1 cellular context compared by ENCODE assay signal in the genomic region with DNA sequence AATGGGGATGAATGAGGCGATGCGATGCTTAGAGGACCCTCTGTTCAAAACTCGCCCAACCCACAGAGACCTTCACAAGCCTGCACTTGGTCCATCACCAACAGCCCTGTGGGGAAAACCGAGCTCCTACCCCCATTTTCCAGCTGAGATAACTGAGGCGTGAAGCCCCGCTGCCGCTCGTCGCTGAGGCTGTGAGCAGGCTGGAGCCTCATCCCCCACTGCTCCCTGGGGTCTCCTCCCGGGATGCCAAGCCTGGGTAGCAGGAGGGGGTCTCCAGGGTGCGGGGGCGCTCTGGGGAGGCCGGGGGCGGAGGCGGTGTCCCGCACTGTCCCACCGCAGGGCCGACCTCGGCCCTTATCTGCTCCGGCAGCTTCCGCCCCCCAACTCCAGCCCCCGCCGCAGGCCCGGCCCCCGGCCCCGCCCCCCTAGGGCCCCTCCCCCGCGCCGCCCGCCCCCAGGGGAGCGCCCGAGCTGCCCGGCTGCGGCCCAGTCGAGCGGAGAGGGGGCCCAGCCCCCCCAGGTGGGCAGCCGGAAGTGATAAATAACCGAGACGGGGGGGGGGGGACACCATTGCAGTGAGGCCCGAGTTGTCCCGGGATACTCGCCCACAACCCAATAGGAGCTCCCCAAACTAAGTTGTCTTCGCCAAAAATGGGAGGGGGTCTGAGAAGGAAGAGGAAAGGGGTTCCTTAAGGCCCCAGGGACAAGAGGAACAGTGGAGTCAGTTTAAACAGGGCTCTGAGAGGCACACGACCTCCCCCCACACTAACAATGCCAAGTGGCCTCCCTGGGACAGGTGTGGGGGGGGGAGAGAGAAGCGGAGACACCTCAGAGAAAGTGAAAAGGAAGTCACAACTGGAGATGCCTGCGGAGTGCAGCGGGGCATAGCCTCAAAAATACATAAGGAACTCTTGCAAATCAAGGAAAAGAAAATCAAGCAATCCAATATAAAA.
TF ChIP-seq lines count a peak whose summit lies in the region.

No MANE protein-coding gene starts in this region.

TF ChIP-seq in SK-N-SH, 30 proteins besides CTCF, POLR2A, EP300 and RAD21:
- TF ChIP-seq, protein P1, sequence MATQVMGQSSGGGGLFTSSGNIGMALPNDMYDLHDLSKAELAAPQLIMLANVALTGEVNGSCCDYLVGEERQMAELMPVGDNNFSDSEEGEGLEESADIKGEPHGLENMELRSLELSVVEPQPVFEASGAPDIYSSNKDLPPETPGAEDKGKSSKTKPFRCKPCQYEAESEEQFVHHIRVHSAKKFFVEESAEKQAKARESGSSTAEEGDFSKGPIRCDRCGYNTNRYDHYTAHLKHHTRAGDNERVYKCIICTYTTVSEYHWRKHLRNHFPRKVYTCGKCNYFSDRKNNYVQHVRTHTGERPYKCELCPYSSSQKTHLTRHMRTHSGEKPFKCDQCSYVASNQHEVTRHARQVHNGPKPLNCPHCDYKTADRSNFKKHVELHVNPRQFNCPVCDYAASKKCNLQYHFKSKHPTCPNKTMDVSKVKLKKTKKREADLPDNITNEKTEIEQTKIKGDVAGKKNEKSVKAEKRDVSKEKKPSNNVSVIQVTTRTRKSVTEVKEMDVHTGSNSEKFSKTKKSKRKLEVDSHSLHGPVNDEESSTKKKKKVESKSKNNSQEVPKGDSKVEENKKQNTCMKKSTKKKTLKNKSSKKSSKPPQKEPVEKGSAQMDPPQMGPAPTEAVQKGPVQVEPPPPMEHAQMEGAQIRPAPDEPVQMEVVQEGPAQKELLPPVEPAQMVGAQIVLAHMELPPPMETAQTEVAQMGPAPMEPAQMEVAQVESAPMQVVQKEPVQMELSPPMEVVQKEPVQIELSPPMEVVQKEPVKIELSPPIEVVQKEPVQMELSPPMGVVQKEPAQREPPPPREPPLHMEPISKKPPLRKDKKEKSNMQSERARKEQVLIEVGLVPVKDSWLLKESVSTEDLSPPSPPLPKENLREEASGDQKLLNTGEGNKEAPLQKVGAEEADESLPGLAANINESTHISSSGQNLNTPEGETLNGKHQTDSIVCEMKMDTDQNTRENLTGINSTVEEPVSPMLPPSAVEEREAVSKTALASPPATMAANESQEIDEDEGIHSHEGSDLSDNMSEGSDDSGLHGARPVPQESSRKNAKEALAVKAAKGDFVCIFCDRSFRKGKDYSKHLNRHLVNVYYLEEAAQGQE (IDR thresholded peaks at IDR 0.05; ENCODE audit: low read depth, low read length): no peak
- TF ChIP-seq RCOR1 (IDR thresholded peaks at IDR 0.05; ENCODE audit: low read length) (0 out of 2 replicates have a peak, but pooled peaks have one; percentile 28), SMC3 (IDR thresholded peaks at IDR 0.05; ENCODE audit: low read depth, low read length) (no peak)
TF ChIP-seq in SK-N-SH: peak in this region for 1.
